ENCODE assay signal across 1 cellular context in genomic region chr14:96203635-96204034, GRCh38.
TF ChIP-seq lines count a peak whose summit lies in the region.

No MANE protein-coding gene starts in this region.

TF ChIP-seq in IMR-90, 13 proteins besides CTCF, POLR2A, EP300 and RAD21:
- TF ChIP-seq CHD1 (IDR thresholded peaks at IDR 0.05; ENCODE audit: low read depth, low read length) (no peak), RCOR1 (IDR thresholded peaks at IDR 0.05; ENCODE audit: insufficient replicate concordance, low read length) (no peak), RFX5 (IDR thresholded peaks at IDR 0.05; ENCODE audit: low read depth, low read length) (no peak)
- TF ChIP-seq, protein P1, sequence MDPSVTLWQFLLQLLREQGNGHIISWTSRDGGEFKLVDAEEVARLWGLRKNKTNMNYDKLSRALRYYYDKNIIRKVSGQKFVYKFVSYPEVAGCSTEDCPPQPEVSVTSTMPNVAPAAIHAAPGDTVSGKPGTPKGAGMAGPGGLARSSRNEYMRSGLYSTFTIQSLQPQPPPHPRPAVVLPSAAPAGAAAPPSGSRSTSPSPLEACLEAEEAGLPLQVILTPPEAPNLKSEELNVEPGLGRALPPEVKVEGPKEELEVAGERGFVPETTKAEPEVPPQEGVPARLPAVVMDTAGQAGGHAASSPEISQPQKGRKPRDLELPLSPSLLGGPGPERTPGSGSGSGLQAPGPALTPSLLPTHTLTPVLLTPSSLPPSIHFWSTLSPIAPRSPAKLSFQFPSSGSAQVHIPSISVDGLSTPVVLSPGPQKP (IDR thresholded peaks at IDR 0.05; ENCODE audit: borderline replicate concordance, low read depth, low read length): no peak
